In genomic region chr7:27126596-27127327, GRCh38 we compare ENCODE assay signal across 19 cellular contexts. TPM values are rescaled to one million over a fixed set of nuclear protein-coding genes. Genes with fewer than 3 reads are reported as not detected.
"Had no signal": no experiment of that assay in that cellular context is flagged by ENCODE, and none has a peak within 500 bp of the region (broad histone marks: within the 10 kb centered on the region; RNA-seq: fewer than 3 reads in every experiment).

No MANE protein-coding gene starts in this region.

- DNase-seq: activated CD4-positive, alpha-beta T cell treated with anti-CD3 and anti-CD28 coated beads, Interleukin-2, amount 10 ng/mL, durations not matched to agents 24 days and 14 days; activated CD8-positive, alpha-beta T cell treated with anti-CD3 and anti-CD28 coated beads, Interleukin-2, amount 10 ng/mL, durations not matched to agents 7 days and 5 days; activated naive CD4-positive, alpha-beta T cell treated with anti-CD3 and anti-CD28 coated beads for 36 hours; activated T-cell treated with anti-CD3 and anti-CD28 coated beads, Interleukin-2, amount 50 U/mL, for 24 hours; aorta; cerebellar nuclear complex; effector memory CD4-positive, alpha-beta T cell; hippocampal formation; islet precursor cell; ovary; SJCRH30; stimulated activated naive B cell treated with anti-CD40 and anti-IgM and Interleukin-4, amounts not matched to agents 10 μg/mL and 1 μg/mL and 100 μg/mL, for 72 hours; T1000 had no signal

- ATAC-seq: activated CD8-positive, alpha-beta T cell treated with anti-CD3 and anti-CD28 coated beads, Interleukin-2, amount 10 ng/mL, durations not matched to agents 7 days and 5 days; sciatic nerve; stimulated activated naive B cell treated with anti-CD40 and anti-IgM and Interleukin-4, amounts not matched to agents 10 μg/mL and 1 μg/mL and 100 μg/mL, for 72 hours had no signal

- H3K4me3 Mint-ChIP-seq: activated CD4-positive, alpha-beta T cell treated with anti-CD3 and anti-CD28 coated beads, Interleukin-2, amount 10 ng/mL, durations not matched to agents 24 days and 14 days; activated CD8-positive, alpha-beta T cell treated with anti-CD3 and anti-CD28 coated beads, Interleukin-2, amount 10 ng/mL, durations not matched to agents 7 days and 5 days; activated naive CD4-positive, alpha-beta T cell treated with anti-CD3 and anti-CD28 coated beads for 36 hours; activated T-cell treated with anti-CD3 and anti-CD28 coated beads, Interleukin-2, amount 50 U/mL, for 24 hours; dendritic cell treated with granulocyte-macrophage colony-stimulating factor and Interleukin-4, amounts not matched to agents 40 ng/mL and 50 ng/mL, for 4 days; stimulated activated naive B cell treated with anti-CD40 and anti-IgM and Interleukin-4, amounts not matched to agents 10 μg/mL and 1 μg/mL and 100 μg/mL, for 72 hours had no signal

- H3K27ac ChIP-seq: ovary, tibial nerve had no signal

- H3K36me3 ChIP-seq: ovary, SJCRH30 had no signal

- H3K4me3 ChIP-seq: ovary, SJCRH30, tibial nerve had no signal

- H3K9me3 ChIP-seq: SJCRH30, tibial nerve had no signal

- H3K27ac Mint-ChIP-seq: activated CD4-positive, alpha-beta T cell treated with anti-CD3 and anti-CD28 coated beads, Interleukin-2, amount 10 ng/mL, durations not matched to agents 24 days and 14 days; activated CD8-positive, alpha-beta T cell treated with anti-CD3 and anti-CD28 coated beads, Interleukin-2, amount 10 ng/mL, durations not matched to agents 7 days and 5 days; activated naive CD4-positive, alpha-beta T cell treated with anti-CD3 and anti-CD28 coated beads for 36 hours; activated T-cell treated with anti-CD3 and anti-CD28 coated beads, Interleukin-2, amount 50 U/mL, for 24 hours; activated T-helper 2 cell treated with anti-CD3 and anti-CD28 coated beads, Interferon-gamma antibody, Interleukin-2, Interleukin-4, amounts not matched to agents 10 μg/mL and 5 μg/mL and 100 μg/mL, durations not matched to agents 14 hours and 24 hours and 36 hours; dendritic cell treated with granulocyte-macrophage colony-stimulating factor and Interleukin-4, amounts not matched to agents 40 ng/mL and 50 ng/mL, for 4 days; stimulated activated naive B cell treated with anti-CD40 and anti-IgM and Interleukin-4, amounts not matched to agents 10 μg/mL and 1 μg/mL and 100 μg/mL, for 72 hours had no signal

- H3K27me3 ChIP-seq: ovary, SJCRH30 had no signal

- H3K4me1 Mint-ChIP-seq: activated CD4-positive, alpha-beta T cell treated with anti-CD3 and anti-CD28 coated beads, Interleukin-2, amount 10 ng/mL, durations not matched to agents 24 days and 14 days; stimulated activated naive B cell treated with anti-CD40 and anti-IgM and Interleukin-4, amounts not matched to agents 10 μg/mL and 1 μg/mL and 100 μg/mL, for 72 hours had no signal

- H3K9me3 Mint-ChIP-seq: activated naive CD4-positive, alpha-beta T cell treated with anti-CD3 and anti-CD28 coated beads for 36 hours; activated T-cell treated with anti-CD3 and anti-CD28 coated beads, Interleukin-2, amount 50 U/mL, for 24 hours; activated T-helper 2 cell treated with anti-CD3 and anti-CD28 coated beads, Interferon-gamma antibody, Interleukin-2, Interleukin-4, amounts not matched to agents 10 μg/mL and 5 μg/mL and 100 μg/mL, durations not matched to agents 14 hours and 24 hours and 36 hours; dendritic cell treated with granulocyte-macrophage colony-stimulating factor and Interleukin-4, amounts not matched to agents 40 ng/mL and 50 ng/mL, for 4 days had no signal

RNA-seq across cellular contexts. Expression of gene HOXA4, which starts 3.8 kb away (rescaled TPM):
- total RNA-seq: activated CD4-positive, alpha-beta T cell treated with anti-CD3 and anti-CD28 coated beads, Interleukin-2, amount 10 ng/mL, durations not matched to agents 24 days and 14 days; activated CD8-positive, alpha-beta T cell treated with anti-CD3 and anti-CD28 coated beads, Interleukin-2, amount 10 ng/mL, durations not matched to agents 7 days and 5 days; activated T-helper 2 cell treated with anti-CD3 and anti-CD28 coated beads, Interferon-gamma antibody, Interleukin-2, Interleukin-4, amounts not matched to agents 10 μg/mL and 5 μg/mL and 100 μg/mL, durations not matched to agents 14 hours and 24 hours and 36 hours; bronchial epithelial cell had no signal

RNA-seq across cellular contexts. Expression of gene HOXA5, which starts 16.7 kb away (rescaled TPM):
- total RNA-seq: activated CD4-positive, alpha-beta T cell treated with anti-CD3 and anti-CD28 coated beads, Interleukin-2, amount 10 ng/mL, durations not matched to agents 24 days and 14 days; activated CD8-positive, alpha-beta T cell treated with anti-CD3 and anti-CD28 coated beads, Interleukin-2, amount 10 ng/mL, durations not matched to agents 7 days and 5 days; activated naive CD4-positive, alpha-beta T cell treated with anti-CD3 and anti-CD28 coated beads for 36 hours; activated T-helper 2 cell treated with anti-CD3 and anti-CD28 coated beads, Interferon-gamma antibody, Interleukin-2, Interleukin-4, amounts not matched to agents 10 μg/mL and 5 μg/mL and 100 μg/mL, durations not matched to agents 14 hours and 24 hours and 36 hours; bronchial epithelial cell; T-helper 1 cell treated with Interleukin-12 subunit alpha and Interleukin-12 subunit beta and Interleukin-4 antibody, amounts not matched to agents 30 ng/mL and 1 ng/mL, for 36 hours had no signal

RNA-seq across cellular contexts. Expression of gene HOXA6, which starts 20.8 kb away (rescaled TPM):
- total RNA-seq: activated CD4-positive, alpha-beta T cell treated with anti-CD3 and anti-CD28 coated beads, Interleukin-2, amount 10 ng/mL, durations not matched to agents 24 days and 14 days; activated CD8-positive, alpha-beta T cell treated with anti-CD3 and anti-CD28 coated beads, Interleukin-2, amount 10 ng/mL, durations not matched to agents 7 days and 5 days; activated naive CD4-positive, alpha-beta T cell treated with anti-CD3 and anti-CD28 coated beads for 36 hours; activated T-helper 2 cell treated with anti-CD3 and anti-CD28 coated beads, Interferon-gamma antibody, Interleukin-2, Interleukin-4, amounts not matched to agents 10 μg/mL and 5 μg/mL and 100 μg/mL, durations not matched to agents 14 hours and 24 hours and 36 hours; T-helper 1 cell treated with Interleukin-12 subunit alpha and Interleukin-12 subunit beta and Interleukin-4 antibody, amounts not matched to agents 30 ng/mL and 1 ng/mL, for 36 hours had no signal

RNA-seq across cellular contexts. Expression of gene HOXA2, which starts 24.3 kb away (rescaled TPM):
- total RNA-seq: activated CD4-positive, alpha-beta T cell treated with anti-CD3 and anti-CD28 coated beads, Interleukin-2, amount 10 ng/mL, durations not matched to agents 24 days and 14 days; activated CD8-positive, alpha-beta T cell treated with anti-CD3 and anti-CD28 coated beads, Interleukin-2, amount 10 ng/mL, durations not matched to agents 7 days and 5 days; activated naive CD4-positive, alpha-beta T cell treated with anti-CD3 and anti-CD28 coated beads for 36 hours; activated T-helper 2 cell treated with anti-CD3 and anti-CD28 coated beads, Interferon-gamma antibody, Interleukin-2, Interleukin-4, amounts not matched to agents 10 μg/mL and 5 μg/mL and 100 μg/mL, durations not matched to agents 14 hours and 24 hours and 36 hours; bronchial epithelial cell; T-helper 1 cell treated with Interleukin-12 subunit alpha and Interleukin-12 subunit beta and Interleukin-4 antibody, amounts not matched to agents 30 ng/mL and 1 ng/mL, for 36 hours had no signal

RNA-seq across cellular contexts. Expression of gene HOXA3, which starts 25.6 kb away (rescaled TPM):
- total RNA-seq: activated CD4-positive, alpha-beta T cell treated with anti-CD3 and anti-CD28 coated beads, Interleukin-2, amount 10 ng/mL, durations not matched to agents 24 days and 14 days; activated CD8-positive, alpha-beta T cell treated with anti-CD3 and anti-CD28 coated beads, Interleukin-2, amount 10 ng/mL, durations not matched to agents 7 days and 5 days; activated naive CD4-positive, alpha-beta T cell treated with anti-CD3 and anti-CD28 coated beads for 36 hours; activated T-helper 2 cell treated with anti-CD3 and anti-CD28 coated beads, Interferon-gamma antibody, Interleukin-2, Interleukin-4, amounts not matched to agents 10 μg/mL and 5 μg/mL and 100 μg/mL, durations not matched to agents 14 hours and 24 hours and 36 hours; bronchial epithelial cell; T-helper 1 cell treated with Interleukin-12 subunit alpha and Interleukin-12 subunit beta and Interleukin-4 antibody, amounts not matched to agents 30 ng/mL and 1 ng/mL, for 36 hours had no signal
